Comparison of ENCODE assay signal across 25 cellular contexts in the genomic region with DNA sequence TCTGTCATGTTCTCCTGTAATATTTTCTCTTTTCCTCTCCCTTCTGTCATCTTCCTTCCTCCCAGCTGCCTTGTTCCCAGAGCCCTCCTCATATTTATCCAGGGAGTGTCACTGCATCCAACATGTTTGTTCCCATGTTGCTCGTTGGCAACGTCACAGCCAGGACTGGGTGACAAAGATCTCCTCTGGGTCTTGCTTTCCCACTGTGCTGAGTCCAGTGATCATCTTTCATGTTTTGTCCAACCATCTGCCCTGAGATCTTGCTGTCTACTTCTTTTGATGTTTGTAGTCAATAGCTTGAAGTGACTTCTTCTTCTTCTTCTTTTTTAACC. TPM values are rescaled to one million over a fixed set of nuclear protein-coding genes. Genes with fewer than 3 reads are reported as not detected.
DNase-seq lines count a peak whose midpoint lies in the region; ATAC-seq and TF ChIP-seq lines count a peak whose summit lies in the region.
"Had no signal": no experiment of that assay in that cellular context is flagged by ENCODE, and none has a peak within 500 bp of the region (broad histone marks: within the 10 kb centered on the region; RNA-seq: fewer than 3 reads in every experiment).

No MANE protein-coding gene starts in this region.

- H3K27me3 Mint-ChIP-seq in MCF 10A (ENCODE audit: insufficient read depth, unreplicated experiment), result no peaks in the 10 kb centered on the region
- H3K27me3 Mint-ChIP-seq: activated CD4-positive, alpha-beta T cell treated with anti-CD3 and anti-CD28 coated beads, Interleukin-2, amount 10 ng/mL, durations not matched to agents 7 days and 5 days; IgD-negative memory B cell; T-cell had no signal

- no peak overlapping the region for H3K4me2 ChIP-seq in parathyroid adenoma (ENCODE audit: low read length)

- peaks cover 15% of the 10 kb centered on the region for H3K4me1 Mint-ChIP-seq in MCF 10A (ENCODE audit: insufficient read depth, unreplicated experiment)

- no TSS peak for BruUV-seq in MCF 10A (replicated peaks; lab: Mats Ljungman, UMichigan)

- CTCF ChIA-PET in MCF 10A (lab: Yijun Ruan, JAX), result interaction anchor here (0.6 to 2.2 kb wide), 7 partner anchors 9 to 146 kb away, joined by 3 to 15 read pairs (median 3); no protein-coding TSS in a partner anchor

- H3K79me2 ChIP-seq in parathyroid adenoma, result peaks cover 26% of the 10 kb centered on the region

- H3K9me3 ChIP-seq in left ventricle myocardium inferior (replicated peaks) (no peaks in the 10 kb centered on the region), parathyroid adenoma (ENCODE audit: control insufficient read depth, low read length) (no peaks in the 10 kb centered on the region)
- H3K9me3 ChIP-seq: gastroesophageal sphincter, MG63, suprapubic skin had no signal

- H3K4me3 ChIP-seq in left ventricle myocardium inferior (no peak overlapping the region), parathyroid adenoma (ENCODE audit: low read depth, low read length) (no peak overlapping the region), urinary bladder (ENCODE audit: low read depth, low read length) (no peak overlapping the region)
- H3K4me3 ChIP-seq: gastroesophageal sphincter, MG63, suprapubic skin had no signal

- H3K27ac ChIP-seq in left ventricle myocardium inferior (replicated peaks) (peak overlapping the region; percentile 76), parathyroid adenoma (peak overlapping the region; percentile 43), urinary bladder (ENCODE audit: low read depth) (peak overlapping the region; percentile 7)
- H3K27ac ChIP-seq: epithelial cell of prostate had no signal

- no peak overlapping the region for H3K4me3 Mint-ChIP-seq in MCF 10A (ENCODE audit: unreplicated experiment)
- H3K4me3 Mint-ChIP-seq: activated CD4-positive, alpha-beta T cell treated with anti-CD3 and anti-CD28 coated beads, Interleukin-2, amount 10 ng/mL, durations not matched to agents 7 days and 5 days; IgD-negative memory B cell; nephron; T-cell had no signal

- POLR2A ChIA-PET in MCF 10A (lab: Yijun Ruan, JAX), result interaction anchor here (0.7 to 2.7 kb wide), 11 partner anchors 9 to 256 kb away, joined by 3 to 10 read pairs (median 3); a partner anchor contains a TSS

- H3K9ac ChIP-seq in parathyroid adenoma, result no peak overlapping the region

- H3K36me3 ChIP-seq in left ventricle myocardium inferior (no peaks in the 10 kb centered on the region), parathyroid adenoma (ENCODE audit: control insufficient read depth, insufficient read depth, low read length) (no peaks in the 10 kb centered on the region), urinary bladder (ENCODE audit: insufficient read depth) (no peaks in the 10 kb centered on the region)
- H3K36me3 ChIP-seq: MG63, suprapubic skin had no signal

- no peaks in the 10 kb centered on the region for H3K9me3 Mint-ChIP-seq in MCF 10A (ENCODE audit: unreplicated experiment)
- H3K9me3 Mint-ChIP-seq: activated CD4-positive, alpha-beta T cell treated with anti-CD3 and anti-CD28 coated beads, Interleukin-2, amount 10 ng/mL, durations not matched to agents 7 days and 5 days; IgD-negative memory B cell; nephron; T-cell had no signal

- H3K36me3 Mint-ChIP-seq in MCF 10A (ENCODE audit: insufficient read depth, unreplicated experiment), result no peaks in the 10 kb centered on the region

- DNase-seq in left ventricle myocardium inferior (no peak), cardiac septum (ENCODE audit: low spot score) (no peak), MCF 10A (ENCODE audit: unreplicated experiment) (no peak), kidney tubule cell (ENCODE audit: low spot score) (no peak)
- DNase-seq in effector CD4-positive, alpha-beta T cell, result no peak
- DNase-seq: activated CD4-positive, alpha-beta T cell treated with anti-CD3 and anti-CD28 coated beads, Interleukin-2, amount 10 ng/mL, durations not matched to agents 7 days and 5 days; activated CD8-positive, alpha-beta memory T cell treated with anti-CD3 and anti-CD28 coated beads, Interleukin-2, amount 50 U/mL, for 4 hours; activated naive CD4-positive, alpha-beta T cell treated with Interleukin-2 at 50 U/mL for 16 hours; central memory CD4-positive, alpha-beta T cell; DMS 273 treated with DMSO at 0.1 percent for 48 hours; MG63; NCI-H1436; NCI-H2171; NCI-H69; posterior cingulate gyrus; SHP77; T-cell had no signal

- H3K27me3 ChIP-seq in left ventricle myocardium inferior (ENCODE audit: low read depth) (no peaks in the 10 kb centered on the region), parathyroid adenoma (ENCODE audit: control insufficient read depth, insufficient read depth, low read length) (no peaks in the 10 kb centered on the region)
- H3K27me3 ChIP-seq: gastroesophageal sphincter, MG63, suprapubic skin had no signal

- H3K4me1 ChIP-seq in left ventricle myocardium inferior (peaks cover 27% of the 10 kb centered on the region), parathyroid adenoma (peaks cover 9% of the 10 kb centered on the region), urinary bladder (ENCODE audit: insufficient read depth) (no peaks in the 10 kb centered on the region)

- no peak for TF ChIP-seq CTCF in left ventricle myocardium inferior (IDR thresholded peaks at IDR 0.05; ENCODE audit: borderline replicate concordance)
- no peak for TF ChIP-seq CTCF in MCF 10A (IDR thresholded peaks at IDR 0.05; ENCODE audit: unreplicated experiment)
- no peak for TF ChIP-seq CTCF in parathyroid adenoma (IDR thresholded peaks at IDR 0.05)

- no peak for ATAC-seq in HG02798 (IDR thresholded peaks at IDR 0.05; ENCODE audit: poor library complexity, unreplicated experiment)
- ATAC-seq: T-cell had no signal

- WGBS in urinary bladder, result 74% methylated on average over 2 of the region's 2 CpGs

- H3K27ac Mint-ChIP-seq in MCF 10A (ENCODE audit: low read depth, unreplicated experiment), result peak overlapping the region; percentile 84
- H3K27ac Mint-ChIP-seq: nephron, T-cell had no signal

- intact Hi-C loops in left ventricle myocardium inferior (cut with micrococcal nuclease), result no loop called here
- intact Hi-C loops in cardiac septum (cut with DNase I), result no loop called here
- intact Hi-C loops in MCF 10A (cut with micrococcal nuclease), result no loop called here

- no peak overlapping the region for H2AFZ ChIP-seq in parathyroid adenoma

RNA-seq across cellular contexts. Expression of a gene that starts 26.6 kb away (rescaled TPM):
- total RNA-seq in left ventricle myocardium inferior, result 16.7 TPM
- total RNA-seq in cardiac septum, result 13.3 TPM
- 13.0 and 18.2 TPM in 2 replicates for total RNA-seq in MCF 10A (2022)
- 23.4 TPM for total RNA-seq in urinary bladder
- polyA plus RNA-seq in urinary bladder, result 13.6 TPM

RNA-seq across cellular contexts. Expression of a gene that starts 27.2 kb away (rescaled TPM):
- total RNA-seq in left ventricle myocardium inferior (28.5 TPM), cardiac septum (21.1 TPM), MCF 10A (2022) (31.6 and 36.1 TPM in 2 replicates), urinary bladder (20.6 TPM)
- 20.8 TPM for polyA plus RNA-seq in urinary bladder

Comparison
In these comparisons a context has a peak if more than half of its experiments do, and no peak if none do; other contexts are left out.
1. H3K27ac ChIP-seq: peak in every context shown above with its lines; median percentile 76 in left ventricle myocardium inferior; 43 in parathyroid adenoma; 7 in urinary bladder.